11 cellular contexts compared by ENCODE assay signal in genomic region chr9:114072181-114073140, GRCh38. TPM values are rescaled to one million over a fixed set of nuclear protein-coding genes. Genes with fewer than 3 reads are reported as not detected.
DNase-seq lines count a peak whose midpoint lies in the region; ATAC-seq and TF ChIP-seq lines count a peak whose summit lies in the region.
"Had no signal": no experiment of that assay in that cellular context is flagged by ENCODE, and none has a peak within 500 bp of the region (broad histone marks: within the 10 kb centered on the region; RNA-seq: fewer than 3 reads in every experiment).

No MANE protein-coding gene starts in this region.

- WGBS in ovary, 3 donors: 65 to 68% (median 66%) methylated on average over 14 of the region's 14 CpGs

- no peaks in the 10 kb centered on the region for H3K27me3 ChIP-seq in ovary

- H3K4me3 ChIP-seq in fibroblast of mammary gland (ENCODE audit: control insufficient read depth, low read depth, low read length) (no peak overlapping the region), ovary (no peak overlapping the region)

- ATAC-seq in GM18505 (IDR thresholded peaks at IDR 0.05; ENCODE audit: unreplicated experiment) (no peak), GM21423 (IDR thresholded peaks at IDR 0.05; ENCODE audit: unreplicated experiment) (no peak), GM18858 (IDR thresholded peaks at IDR 0.05; ENCODE audit: unreplicated experiment) (no peak)
- ATAC-seq: activated T-cell treated with anti-CD3 and anti-CD28 coated beads, Interleukin-2, amount 50 U/mL, for 4 hours had no signal

- intact Hi-C loops in ovary (cut with DNase I): no loop called here

- H3K27ac ChIP-seq in ovary: no peak overlapping the region

- no peak for TF ChIP-seq EP300 in ovary (IDR thresholded peaks at IDR 0.05)

- DNase-seq in DMS79 treated with DMSO at 0.1 percent for 48 hours (lab: John Stamatoyannopoulos, UW) (peak; percentile 96), NCI-H510A (lab: John Stamatoyannopoulos, UW) (peak; percentile 47), fibroblast of mammary gland (ENCODE audit: low read depth) (peak; percentile 37), ovary (peak; percentile 30 to 78 (median 60))
- no peak for DNase-seq in activated CD4-positive, CD25-positive, alpha-beta regulatory T cell treated with anti-CD3 and anti-CD28 coated beads, Interleukin-2, amount 50 U/mL, for 72 hours
- DNase-seq: activated T-cell treated with anti-CD3 and anti-CD28 coated beads, Interleukin-2, amount 50 U/mL, for 4 hours; NCI-H187 treated with DMSO at 0.1 percent for 48 hours; stimulated activated CD4-positive, alpha-beta T cell treated with anti-CD3 and anti-CD28 coated beads, Interleukin-1b, Interleukin-23, amount 100 ng/mL, for 48 hours had no signal

- H3K36me3 ChIP-seq in ovary: no peaks in the 10 kb centered on the region

- TF ChIP-seq CTCF in fibroblast of mammary gland (conservative IDR thresholded peaks at IDR 0.05; ENCODE audit: control insufficient read depth, insufficient read depth, low read depth, low read length): no peak
- no peak for TF ChIP-seq CTCF in ovary (IDR thresholded peaks at IDR 0.05)

- H3K9me3 ChIP-seq in ovary: no peaks in the 10 kb centered on the region

- H3K4me1 ChIP-seq in ovary (ENCODE audit: insufficient read depth): no peaks in the 10 kb centered on the region

- no peak for TF ChIP-seq POLR2A in ovary (IDR thresholded peaks at IDR 0.05)
- no peak for TF ChIP-seq POLR2A in GM18505 (IDR thresholded peaks at IDR 0.05; ENCODE audit: borderline replicate concordance, extremely low read depth, insufficient read depth, insufficient read length)

RNA-seq across cellular contexts. Expression of gene AMBP, which starts 5.6 kb away (rescaled TPM):
- 1 to 10 TPM in 1 of 7 donors, under 1 TPM in 4, not detected in 2; 0.30 to 3.9 (median 0.69) TPM for total RNA-seq in ovary
- polyA plus RNA-seq in ovary: under 1 TPM in 1 of 2 donors, not detected in 1; 0.15 TPM

RNA-seq across cellular contexts. Expression of gene KIF12, which starts 26.6 kb away (rescaled TPM):
- 10 to 100 TPM in 1 of 7 donors, 1 to 10 TPM in 4, under 1 TPM in 2; 0.78 to 17.8 (median 2.0) TPM for total RNA-seq in ovary
- under 1 TPM in 1 of 2 donors, not detected in 1; 0.54 TPM for polyA plus RNA-seq in ovary
